ENCODE assay signal across 13 cellular contexts in the genomic region with DNA sequence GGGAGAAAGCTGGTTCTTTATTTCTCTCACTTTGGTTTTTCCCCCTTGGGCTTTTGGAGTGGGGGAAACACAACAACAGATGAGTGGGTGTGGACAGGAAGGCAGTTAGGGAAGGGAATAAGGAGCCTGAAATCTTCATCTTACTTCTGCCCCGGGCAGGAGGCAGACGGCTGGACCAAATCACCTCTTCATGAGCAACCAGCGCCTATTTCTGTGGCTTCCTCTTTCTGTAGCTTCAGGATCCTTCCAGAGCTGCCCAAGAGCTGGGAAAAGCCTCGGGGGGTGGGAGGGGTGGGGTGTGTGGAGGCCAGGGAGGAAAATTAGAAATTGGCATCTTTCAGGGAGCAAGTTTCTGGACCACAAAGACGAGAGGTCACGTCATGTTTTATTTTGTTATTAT.
"Had no signal": no experiment of that assay in that cellular context is flagged by ENCODE, and none has a peak within 500 bp of the region (broad histone marks: within the 10 kb centered on the region; RNA-seq: fewer than 3 reads in every experiment).

No MANE protein-coding gene starts in this region.

- DNase-seq: activated CD8-positive, alpha-beta memory T cell treated with anti-CD3 and anti-CD28 coated beads, Interleukin-2, amount 10 ng/mL, durations not matched to agents 7 days and 5 days; activated effector memory CD4-positive, alpha-beta T cell treated with Interleukin-2 at 50 U/mL for 16 hours; activated T-cell treated with anti-CD3 and anti-CD28 coated beads, Interleukin-2, amount 50 U/mL, for 24 hours; brain microvascular endothelial cell; lower lobe of right lung; naive thymus-derived CD4-positive, alpha-beta T cell; stimulated activated CD4-positive, alpha-beta T cell treated with anti-CD3 and anti-CD28 coated beads, Interleukin-4, amount 100 ng/mL, for 24 hours; stimulated activated naive CD8-positive, alpha-beta T cell treated with anti-CD3 and anti-CD28 coated beads, Interleukin-15, amount 100 ng/mL, for 72 hours; T-helper 2 cell had no signal

- H3K36me3 Mint-ChIP-seq: activated CD8-positive, alpha-beta memory T cell treated with anti-CD3 and anti-CD28 coated beads, Interleukin-2, amount 10 ng/mL, durations not matched to agents 7 days and 5 days had no signal

- H3K36me3 ChIP-seq: brain microvascular endothelial cell, lower lobe of right lung, thoracic aorta had no signal

- H3K4me1 Mint-ChIP-seq: activated CD8-positive, alpha-beta memory T cell treated with anti-CD3 and anti-CD28 coated beads, Interleukin-2, amount 10 ng/mL, durations not matched to agents 7 days and 5 days; stimulated activated naive CD8-positive, alpha-beta T cell treated with anti-CD3 and anti-CD28 coated beads, Interleukin-15, amount 100 ng/mL, for 72 hours had no signal

- H3K27me3 ChIP-seq: brain microvascular endothelial cell had no signal

- H3K4me1 ChIP-seq: lower lobe of right lung had no signal

- H3K27ac ChIP-seq: brain microvascular endothelial cell, lower lobe of right lung, thoracic aorta had no signal

- H3K4me3 Mint-ChIP-seq: activated CD8-positive, alpha-beta memory T cell treated with anti-CD3 and anti-CD28 coated beads, Interleukin-2, amount 10 ng/mL, durations not matched to agents 7 days and 5 days; activated naive CD8-positive, alpha-beta T cell; activated T-cell treated with anti-CD3 and anti-CD28 coated beads, Interleukin-2, amount 50 U/mL, for 24 hours; naive thymus-derived CD4-positive, alpha-beta T cell; stimulated activated naive CD8-positive, alpha-beta T cell treated with anti-CD3 and anti-CD28 coated beads, Interleukin-15, amount 100 ng/mL, for 72 hours had no signal

- H3K27ac Mint-ChIP-seq: activated CD8-positive, alpha-beta memory T cell treated with anti-CD3 and anti-CD28 coated beads, Interleukin-2, amount 10 ng/mL, durations not matched to agents 7 days and 5 days; activated naive CD8-positive, alpha-beta T cell; activated T-cell treated with anti-CD3 and anti-CD28 coated beads, Interleukin-2, amount 50 U/mL, for 24 hours; stimulated activated naive CD8-positive, alpha-beta T cell treated with anti-CD3 and anti-CD28 coated beads, Interleukin-15, amount 100 ng/mL, for 72 hours had no signal

- H3K27me3 Mint-ChIP-seq: activated naive CD8-positive, alpha-beta T cell; stimulated activated naive CD8-positive, alpha-beta T cell treated with anti-CD3 and anti-CD28 coated beads, Interleukin-15, amount 100 ng/mL, for 72 hours had no signal

- ATAC-seq: activated CD4-positive, CD25-positive, alpha-beta regulatory T cell treated with anti-CD3 and anti-CD28 coated beads, Interleukin-2, amount 50 U/mL, for 24 hours; activated CD8-positive, alpha-beta memory T cell treated with anti-CD3 and anti-CD28 coated beads, Interleukin-2, amount 10 ng/mL, durations not matched to agents 7 days and 5 days; esophagus mucosa; lower lobe of right lung; naive thymus-derived CD4-positive, alpha-beta T cell; stimulated activated naive CD8-positive, alpha-beta T cell treated with anti-CD3 and anti-CD28 coated beads, Interleukin-15, amount 100 ng/mL, for 72 hours had no signal

- H3K4me3 ChIP-seq: lower lobe of right lung, thoracic aorta had no signal

- H3K9me3 ChIP-seq: lower lobe of right lung, thoracic aorta had no signal
